ENCODE assay signal across 21 cellular contexts in the genomic region with DNA sequence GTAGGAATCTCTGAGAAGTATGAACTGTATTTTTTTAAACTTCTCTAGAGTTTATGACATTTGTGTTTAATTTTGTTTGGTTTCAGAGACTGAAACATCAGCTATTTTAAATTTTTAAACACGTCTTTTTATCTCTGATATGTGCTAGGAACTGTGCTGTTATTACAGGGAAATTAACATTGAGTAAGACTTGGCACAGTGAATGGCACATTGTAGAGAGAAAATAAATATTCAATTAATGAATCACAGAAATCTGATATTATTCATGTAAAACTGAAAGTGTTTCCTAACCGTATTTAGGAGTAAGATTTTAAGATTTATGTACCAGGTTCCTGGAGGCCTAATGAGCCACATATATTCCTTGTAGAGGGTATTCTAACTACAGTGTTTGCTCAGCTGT.
DNase-seq lines count a peak whose midpoint lies in the region; ATAC-seq and TF ChIP-seq lines count a peak whose summit lies in the region.
"Had no signal": no experiment of that assay in that cellular context is flagged by ENCODE, and none has a peak within 500 bp of the region (broad histone marks: within the 10 kb centered on the region; RNA-seq: fewer than 3 reads in every experiment).

No MANE protein-coding gene starts in this region.

- H3K36me3 ChIP-seq in mammary epithelial cell (ENCODE audit: insufficient read depth, low read length) = no peaks in the 10 kb centered on the region
- no peaks in the 10 kb centered on the region for H3K36me3 ChIP-seq in ectodermal cell (ENCODE audit: control insufficient read depth, insufficient read depth, low read length)
- H3K36me3 ChIP-seq in lung (ENCODE audit: control insufficient read depth in 2 of 2, insufficient read depth in 2 of 2, low read length in 2 of 2) = no peaks in the 10 kb centered on the region
- H3K36me3 ChIP-seq in thoracic aorta = no peaks in the 10 kb centered on the region
- H3K36me3 ChIP-seq: HAP-1, SJCRH30 had no signal

- H3K27ac ChIP-seq in mammary epithelial cell (ENCODE audit: insufficient read depth, low read depth, low read length) (no peak overlapping the region), ectodermal cell (ENCODE audit: insufficient read depth, low read depth, low read length, poor library complexity, severe bottlenecking) (peak overlapping the region; percentile 74), lung (ENCODE audit: low read depth in 1 of 2, low read length in 1 of 2) (no peak overlapping the region), thoracic aorta (peak overlapping the region; percentile 22 to 61)
- H3K27ac ChIP-seq: foreskin keratinocyte, SJCRH30 had no signal

- DNase-seq in MCF 10A (ENCODE audit: unreplicated experiment) = peak; percentile 17
- no peak for DNase-seq in mammary epithelial cell
- no peak for DNase-seq in lung (ENCODE audit: low spot score)
- DNase-seq in thoracic aorta (ENCODE audit: low spot score) = no peak
- no peak for DNase-seq in UCSD-AML1 (lab: John Stamatoyannopoulos, UW; ENCODE audit: unreplicated experiment)
- no peak for DNase-seq in HPDE6-E6E7 (ENCODE audit: extremely low spot score)
- DNase-seq in medulla oblongata (ENCODE audit: extremely low spot score) = no peak
- DNase-seq: activated CD8-positive, alpha-beta memory T cell treated with anti-CD3 and anti-CD28 coated beads for 24 hours; amygdala; CD4-positive, alpha-beta memory T cell; cerebellar nuclear complex; DND-41; effector memory CD8-positive, alpha-beta T cell; foreskin keratinocyte; Kasumi-1; natural killer cell; SJCRH30; stimulated activated naive CD8-positive, alpha-beta T cell treated with anti-CD3 and anti-CD28 coated beads, Interleukin-15, Interleukin-2, amounts not matched to agents 100 U/mL and 50 U/mL, for 24 hours had no signal

- intact Hi-C loops in MCF 10A (cut with micrococcal nuclease) (no loop called here), mammary epithelial cell (cut with micrococcal nuclease) (no loop called here)

- in situ Hi-C loops in mammary epithelial cell (cut with MboI; ENCODE audit: low sequenced_read_pairs in 2 of 2) = no loop called here

- WGBS in mammary epithelial cell (ENCODE audit: low coverage, missing lambda C conversion rate) = 65% methylated on average over 2 of the region's 2 CpGs
- 60 to 67% methylated on average over 1 of the region's 2 CpGs for WGBS in ectodermal cell, 2 experiments
- WGBS in lung, 2 donors = 43 to 66% methylated on average over 2 of the region's 2 CpGs

- BruUV-seq in MCF 10A (replicated peaks; lab: Mats Ljungman, UMichigan) (no TSS peak), mammary epithelial cell (replicated peaks; lab: Mats Ljungman, UMichigan) (no TSS peak)

- peaks cover 17% of the 10 kb centered on the region for H3K27me3 Mint-ChIP-seq in MCF 10A (ENCODE audit: insufficient read depth, unreplicated experiment)
- H3K27me3 Mint-ChIP-seq: CD4-positive, alpha-beta memory T cell; effector memory CD8-positive, alpha-beta T cell had no signal

- no peaks in the 10 kb centered on the region for H3K4me1 Mint-ChIP-seq in MCF 10A (ENCODE audit: insufficient read depth, unreplicated experiment)

- H3K27ac Mint-ChIP-seq in MCF 10A (ENCODE audit: low read depth, unreplicated experiment) = no peak overlapping the region
- H3K27ac Mint-ChIP-seq: CD4-positive, alpha-beta memory T cell; effector memory CD8-positive, alpha-beta T cell; natural killer cell; T-helper 2 cell treated with Interferon-gamma antibody and Interleukin-4, amounts not matched to agents 5 μg/mL and 100 μg/mL, for 36 hours had no signal

- H3K4me1 ChIP-seq in mammary epithelial cell (ENCODE audit: insufficient read depth, low read length) = peaks cover 3% of the 10 kb centered on the region
- no peaks in the 10 kb centered on the region for H3K4me1 ChIP-seq in ectodermal cell (ENCODE audit: control insufficient read depth, insufficient read depth, low read length)
- peaks cover 2 to 6% of the 10 kb centered on the region in 2 donors for H3K4me1 ChIP-seq in lung (ENCODE audit: control insufficient read depth in 2 of 2, insufficient read depth in 2 of 2, low read length in 2 of 2)
- H3K4me1 ChIP-seq in thoracic aorta (ENCODE audit: control insufficient read depth in 1 of 2, low read depth in 2 of 2) = peaks cover 3 to 36% of the 10 kb centered on the region in 2 donors
- H3K4me1 ChIP-seq: foreskin keratinocyte had no signal

- no peaks in the 10 kb centered on the region for H3K9me3 Mint-ChIP-seq in MCF 10A (ENCODE audit: unreplicated experiment)
- H3K9me3 Mint-ChIP-seq: effector memory CD8-positive, alpha-beta T cell; natural killer cell; T-helper 2 cell treated with Interferon-gamma antibody and Interleukin-4, amounts not matched to agents 5 μg/mL and 100 μg/mL, for 36 hours had no signal

- no peaks in the 10 kb centered on the region for H3K9me3 ChIP-seq in mammary epithelial cell (replicated peaks; ENCODE audit: insufficient read depth, low read length)
- no peaks in the 10 kb centered on the region for H3K9me3 ChIP-seq in ectodermal cell (ENCODE audit: control insufficient read depth, low read length)
- no peaks in the 10 kb centered on the region for H3K9me3 ChIP-seq in lung (ENCODE audit: control insufficient read depth in 2 of 2, insufficient read depth in 1 of 2, low read length in 1 of 2)
- H3K9me3 ChIP-seq in thoracic aorta = no peaks in the 10 kb centered on the region
- H3K9me3 ChIP-seq: HAP-1 had no signal

- H3K27me3 ChIP-seq in mammary epithelial cell (ENCODE audit: insufficient read depth, low read length) = no peaks in the 10 kb centered on the region
- H3K27me3 ChIP-seq in ectodermal cell (ENCODE audit: control insufficient read depth, insufficient read depth, low read length, poor library complexity, severe bottlenecking) = no peaks in the 10 kb centered on the region
- no peaks in the 10 kb centered on the region for H3K27me3 ChIP-seq in lung (ENCODE audit: control insufficient read depth, insufficient read depth)
- H3K27me3 ChIP-seq in thoracic aorta (replicated peaks; ENCODE audit: insufficient read depth) = no peaks in the 10 kb centered on the region
- H3K27me3 ChIP-seq: foreskin keratinocyte, SJCRH30 had no signal

- no peaks in the 10 kb centered on the region for H4K20me1 ChIP-seq in mammary epithelial cell (ENCODE audit: insufficient read depth, low read length)

- no peak overlapping the region for H2AFZ ChIP-seq in mammary epithelial cell (ENCODE audit: low read depth, low read length)

- H3K9ac ChIP-seq in mammary epithelial cell (ENCODE audit: insufficient read depth, low read length) = no peak overlapping the region

- H3K36me3 Mint-ChIP-seq in MCF 10A (ENCODE audit: insufficient read depth, unreplicated experiment) = no peaks in the 10 kb centered on the region
- H3K36me3 Mint-ChIP-seq: natural killer cell had no signal

- no peak overlapping the region for H3K4me3 Mint-ChIP-seq in MCF 10A (ENCODE audit: unreplicated experiment)
- H3K4me3 Mint-ChIP-seq: CD4-positive, alpha-beta memory T cell; effector memory CD8-positive, alpha-beta T cell; natural killer cell; T-helper 2 cell treated with Interferon-gamma antibody and Interleukin-4, amounts not matched to agents 5 μg/mL and 100 μg/mL, for 36 hours had no signal

- no peak overlapping the region for H3K4me3 ChIP-seq in mammary epithelial cell (replicated peaks in 1 of 3; ENCODE audit: insufficient read depth in 1 of 3, low read depth in 2 of 3, low read length in 3 of 3)
- H3K4me3 ChIP-seq in ectodermal cell (ENCODE audit: insufficient read depth, low read depth, low read length) = no peak overlapping the region
- no peak overlapping the region for H3K4me3 ChIP-seq in lung
- no peak overlapping the region for H3K4me3 ChIP-seq in thoracic aorta
- H3K4me3 ChIP-seq: HAP-1, SJCRH30 had no signal

- no peaks in the 10 kb centered on the region for H3K79me2 ChIP-seq in mammary epithelial cell (ENCODE audit: insufficient read depth, low read length)

- dilution Hi-C loops in mammary epithelial cell (cut with HindIII; ENCODE audit: low sequenced_read_pairs) = no loop called here

- no peak overlapping the region for H3K4me2 ChIP-seq in mammary epithelial cell (ENCODE audit: insufficient read depth, low read depth, low read length)

- POLR2A ChIA-PET in MCF 10A (lab: Yijun Ruan, JAX) = interaction anchor here (0.7 kb wide), 1 partner anchor 56 kb away, joined by 3 read pairs; no protein-coding TSS in a partner anchor

- ATAC-seq in lung (ENCODE audit: insufficient read depth, low FRiP score) (peak; percentile 44), thoracic aorta (ENCODE audit: insufficient number of reproducible peaks, low FRiP score, low read depth) (no peak)
- ATAC-seq: effector memory CD8-positive, alpha-beta T cell; foreskin keratinocyte; natural killer cell; stimulated activated naive CD8-positive, alpha-beta T cell treated with anti-CD3 and anti-CD28 coated beads, Interleukin-15, Interleukin-2, amounts not matched to agents 100 U/mL and 50 U/mL, for 24 hours had no signal

- TF ChIP-seq CTCF in MCF 10A (IDR thresholded peaks at IDR 0.05; ENCODE audit: unreplicated experiment) (no peak), mammary epithelial cell (conservative IDR thresholded peaks at IDR 0.05 in 1 of 2, IDR thresholded peaks at IDR 0.05 in 1 of 2; ENCODE audit: extremely low read depth in 1 of 2, insufficient read depth in 1 of 2, low read depth in 1 of 2, low read length in 2 of 2) (no peak), lung (IDR thresholded peaks at IDR 0.05; ENCODE audit: control extremely low read depth, extremely low read depth) (no peak), thoracic aorta (IDR thresholded peaks at IDR 0.05) (no peak)

- CTCF ChIA-PET in MCF 10A (lab: Yijun Ruan, JAX) = interaction anchor here (1.1 kb wide), 1 partner anchor 15 kb away, joined by 3 read pairs; no protein-coding TSS in a partner anchor
- CTCF ChIA-PET in mammary epithelial cell (lab: Charles Lee; ENCODE audit: low non-redundant PET) = no interaction called here

Comparison
In these comparisons a context has a peak if more than half of its experiments do, and no peak if none do; other contexts are left out.
1. H3K27ac ChIP-seq: peak in ectodermal cell (single experiment) and thoracic aorta (2 of 2); none in mammary epithelial cell (single experiment) and lung (0 of 2).